In the genomic region with DNA sequence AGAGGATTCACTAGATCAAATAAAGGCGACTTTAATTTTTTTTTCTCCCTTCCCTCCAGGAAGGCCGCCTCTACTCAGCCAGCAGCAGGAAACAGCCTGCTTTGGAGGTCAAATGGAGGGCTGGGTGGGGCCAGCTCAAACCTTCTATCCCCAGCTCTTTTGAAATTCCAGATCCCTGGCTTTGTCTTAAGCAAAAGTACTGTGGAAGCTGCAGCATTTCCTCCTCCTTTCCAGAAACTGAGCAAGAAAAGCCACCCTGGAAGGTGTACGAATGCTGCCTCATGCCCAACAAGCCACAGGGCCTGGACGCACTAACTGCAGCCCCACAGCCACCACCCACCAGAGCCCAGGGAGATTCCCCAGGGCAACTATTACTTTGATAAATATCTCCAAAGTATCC, we compare ENCODE assay signal across 13 cellular contexts. TPM values are rescaled to one million over a fixed set of nuclear protein-coding genes. Genes with fewer than 3 reads are reported as not detected.
DNase-seq lines count a peak whose midpoint lies in the region; ATAC-seq and TF ChIP-seq lines count a peak whose summit lies in the region.
"Had no signal": no experiment of that assay in that cellular context is flagged by ENCODE, and none has a peak within 500 bp of the region (broad histone marks: within the 10 kb centered on the region; RNA-seq: fewer than 3 reads in every experiment).

No MANE protein-coding gene starts in this region.

- no peaks in the 10 kb centered on the region for H3K9me3 Mint-ChIP-seq in Calu3 (ENCODE audit: low read depth, unreplicated experiment)
- no peaks in the 10 kb centered on the region for H3K9me3 Mint-ChIP-seq in T-helper 2 cell treated with Interferon-gamma antibody and Interleukin-4, amounts not matched to agents 5 μg/mL and 100 μg/mL, for 36 hours

- intact Hi-C loops in Calu3 (cut with micrococcal nuclease; ENCODE audit: unreplicated experiment) = no loop called here

- TF ChIP-seq CTCF in Calu3 (IDR thresholded peaks at IDR 0.05; ENCODE audit: unreplicated experiment) = no peak
- TF ChIP-seq CTCF in gastroesophageal sphincter (IDR thresholded peaks at IDR 0.05) = no peak

- ATAC-seq in gastroesophageal sphincter = peak; percentile 66

- peak; percentile 31 for DNase-seq in Calu3
- peak; percentile 55 for DNase-seq in adipocyte (ENCODE audit: low read depth)
- no peak for DNase-seq in stimulated activated CD4-positive, alpha-beta T cell treated with anti-CD3 and anti-CD28 coated beads, Interleukin-1b, Interleukin-23, amount 100 ng/mL, for 48 hours
- DNase-seq in NCI-H446 (lab: John Stamatoyannopoulos, UW) = no peak
- no peak for DNase-seq in T-helper 2 cell treated with Interferon-gamma antibody and Interleukin-4, amounts not matched to agents 5 μg/mL and 100 μg/mL, for 36 hours (ENCODE audit: low spot score)
- no peak for DNase-seq in KG1 (lab: John Stamatoyannopoulos, UW)
- DNase-seq: activated T-cell treated with anti-CD3 and anti-CD28 coated beads, Interleukin-2, amount 50 U/mL, for 48 hours; DMS79 treated with DMSO at 0.1 percent for 48 hours; NCI-H2081 had no signal

- H3K4me1 ChIP-seq in adipocyte (ENCODE audit: control insufficient read depth, insufficient read depth, low read length) = peaks cover 43% of the 10 kb centered on the region
- peaks cover 0 to 36% (median 0%) of the 10 kb centered on the region in 3 donors for H3K4me1 ChIP-seq in gastroesophageal sphincter
- peaks cover 10 to 21% of the 10 kb centered on the region in 2 donors for H3K4me1 ChIP-seq in mucosa of rectum (ENCODE audit: control insufficient read depth in 2 of 2, insufficient read depth in 2 of 2, low read length in 2 of 2)

- H3K36me3 ChIP-seq in adipocyte (ENCODE audit: control insufficient read depth, insufficient read depth, low read length, severe bottlenecking) = peaks cover 19% of the 10 kb centered on the region
- no peaks in the 10 kb centered on the region for H3K36me3 ChIP-seq in gastroesophageal sphincter
- H3K36me3 ChIP-seq in mucosa of rectum (ENCODE audit: control insufficient read depth in 2 of 2, insufficient read depth in 2 of 2, low read length in 2 of 2) = no peaks in the 10 kb centered on the region

- CTCF ChIA-PET in Calu3 (lab: Charles Lee) = interaction anchor here (0.6 kb wide), 1 partner anchor 78 kb away, joined by 4 read pairs; no protein-coding TSS in a partner anchor

- H3K4me3 ChIP-seq in adipocyte (ENCODE audit: low read length) = no peak overlapping the region
- no peak overlapping the region for H3K4me3 ChIP-seq in gastroesophageal sphincter
- H3K4me3 ChIP-seq in mucosa of rectum (ENCODE audit: low read length in 2 of 2) = no peak overlapping the region

- WGBS in gastroesophageal sphincter (ENCODE audit: low coverage in 1 of 2), 2 donors = 38 to 63% methylated on average over 2 to 4 of the region's 4 CpGs

- peaks cover 20% of the 10 kb centered on the region for H3K4me1 Mint-ChIP-seq in Calu3 (ENCODE audit: low read depth, unreplicated experiment)
- H3K4me1 Mint-ChIP-seq in T-helper 2 cell treated with Interferon-gamma antibody and Interleukin-4, amounts not matched to agents 5 μg/mL and 100 μg/mL, for 36 hours (ENCODE audit: low read depth) = no peaks in the 10 kb centered on the region

- H3K36me3 Mint-ChIP-seq in Calu3 (ENCODE audit: insufficient read depth, unreplicated experiment) = peaks cover 7% of the 10 kb centered on the region
- H3K36me3 Mint-ChIP-seq in T-helper 2 cell treated with Interferon-gamma antibody and Interleukin-4, amounts not matched to agents 5 μg/mL and 100 μg/mL, for 36 hours (ENCODE audit: low read depth) = peaks cover 17% of the 10 kb centered on the region

- H3K9ac ChIP-seq in adipocyte (ENCODE audit: low read length) = peak overlapping the region; percentile 21
- H3K9ac ChIP-seq in mucosa of rectum (ENCODE audit: low read depth in 1 of 2, low read length in 2 of 2) = no peak overlapping the region

- H3K27me3 ChIP-seq in adipocyte (replicated peaks; ENCODE audit: control insufficient read depth, insufficient read depth, low read length) (peaks cover 13% of the 10 kb centered on the region), gastroesophageal sphincter (no peaks in the 10 kb centered on the region), mucosa of rectum (ENCODE audit: control insufficient read depth in 2 of 2, insufficient read depth in 2 of 2, low read length in 2 of 2) (peaks cover 0 to 2% of the 10 kb centered on the region in 2 donors)

- H3K27ac Mint-ChIP-seq in Calu3 (ENCODE audit: unreplicated experiment) = peak overlapping the region; percentile 30
- no peak overlapping the region for H3K27ac Mint-ChIP-seq in T-helper 2 cell treated with Interferon-gamma antibody and Interleukin-4, amounts not matched to agents 5 μg/mL and 100 μg/mL, for 36 hours

- H3K27me3 Mint-ChIP-seq in Calu3 (ENCODE audit: unreplicated experiment) = no peaks in the 10 kb centered on the region
- no peaks in the 10 kb centered on the region for H3K27me3 Mint-ChIP-seq in T-helper 2 cell treated with Interferon-gamma antibody and Interleukin-4, amounts not matched to agents 5 μg/mL and 100 μg/mL, for 36 hours (ENCODE audit: low read depth)

- H3K9me3 ChIP-seq in adipocyte (ENCODE audit: control insufficient read depth, low read length) (no peaks in the 10 kb centered on the region), gastroesophageal sphincter (no peaks in the 10 kb centered on the region), mucosa of rectum (ENCODE audit: control insufficient read depth in 2 of 2, low read length in 2 of 2) (no peaks in the 10 kb centered on the region)

- no peak for TF ChIP-seq EP300 in gastroesophageal sphincter (IDR thresholded peaks at IDR 0.05)

- H3K27ac ChIP-seq in gastroesophageal sphincter = peak overlapping the region in 2 of 4 donors; percentile 35 to 41
- peak overlapping the region; percentile 55 to 67 for H3K27ac ChIP-seq in mucosa of rectum (ENCODE audit: low read depth in 2 of 2, low read length in 2 of 2)
- H3K27ac ChIP-seq: VCaP had no signal

- no TSS peak for BruUV-seq in Calu3 (replicated peaks; lab: Mats Ljungman, UMichigan)

- no peak overlapping the region for H3K4me3 Mint-ChIP-seq in Calu3 (ENCODE audit: low read depth, unreplicated experiment)
- H3K4me3 Mint-ChIP-seq in T-helper 2 cell treated with Interferon-gamma antibody and Interleukin-4, amounts not matched to agents 5 μg/mL and 100 μg/mL, for 36 hours = no peak overlapping the region

- TF ChIP-seq POLR2A in gastroesophageal sphincter (IDR thresholded peaks at IDR 0.05) = no peak

RNA-seq across cellular contexts. Expression of a gene that starts 55.1 kb away (rescaled TPM):
- not detected in 2 replicates for total RNA-seq in Calu3 (2022)
- total RNA-seq in gastroesophageal sphincter = not detected
- total RNA-seq: bronchial epithelial cell had no signal

Comparison
In these comparisons a context has a peak if more than half of its experiments do, and no peak if none do; other contexts are left out.
1. DNase-seq: peak in Calu3 (single experiment) and adipocyte (single experiment); none in stimulated activated CD4-positive, alpha-beta T cell treated with anti-CD3 and anti-CD28 coated beads, Interleukin-1b, Interleukin-23, amount 100 ng/mL, for 48 hours (single experiment), NCI-H446 (0 of 2), T-helper 2 cell treated with Interferon-gamma antibody and Interleukin-4, amounts not matched to agents 5 μg/mL and 100 μg/mL, for 36 hours (single experiment) and KG1 (single experiment).